8 cellular contexts compared by ENCODE assay signal in genomic region chr17:781920-782731, GRCh38. TPM values are rescaled to one million over a fixed set of nuclear protein-coding genes. Genes with fewer than 3 reads are reported as not detected.
A peak's percentile ranks its signal among the peaks of the same experiment; 100 is the strongest.
DNase-seq lines count a peak whose midpoint lies in the region; ATAC-seq lines count a peak whose summit lies in the region.

A gene with protein sequence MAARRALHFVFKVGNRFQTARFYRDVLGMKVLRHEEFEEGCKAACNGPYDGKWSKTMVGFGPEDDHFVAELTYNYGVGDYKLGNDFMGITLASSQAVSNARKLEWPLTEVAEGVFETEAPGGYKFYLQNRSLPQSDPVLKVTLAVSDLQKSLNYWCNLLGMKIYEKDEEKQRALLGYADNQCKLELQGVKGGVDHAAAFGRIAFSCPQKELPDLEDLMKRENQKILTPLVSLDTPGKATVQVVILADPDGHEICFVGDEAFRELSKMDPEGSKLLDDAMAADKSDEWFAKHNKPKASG (minus strand): TSS chr17:782280. CDS start chr17:782255, 25 bp downstream.
TSS of gene MRM3 (plus strand) at chr17:782353. CDS start at chr17:782379, 26 bp downstream.

- intact Hi-C loops in left colon (cut with DNase I, micrococcal nuclease) = loop anchor here in 1 of 2 donors (10.0 kb wide), 1 partner anchor 423 kb away; no protein-coding TSS in a partner anchor

- H3K27ac ChIP-seq in cingulate gyrus (ENCODE audit: low read depth, low read length) = peak within 1 kb of the TSS; percentile 34

- ATAC-seq in GM19035 (IDR thresholded peaks at IDR 0.05; ENCODE audit: unreplicated experiment) (peak; percentile 89), HG03342 (IDR thresholded peaks at IDR 0.05; ENCODE audit: unreplicated experiment) (peak; percentile 82), left colon (peak; percentile 96)

- DNase-seq in AG20443 (ENCODE audit: low spot score) (peak; percentile 99), NCI-H460 (ENCODE audit: extremely low read depth, low read depth) (peak; percentile 77), left colon (peak; percentile 85 to 95)
- peak; percentile 89 to 95 for DNase-seq in activated CD4-positive, alpha-beta T cell treated with anti-CD3 and anti-CD28 coated beads for 4 hours
- peak; percentile 90 to 94 for DNase-seq in stimulated activated CD4-positive, alpha-beta T cell treated with anti-CD3 and anti-CD28 coated beads, Interleukin-1b, Interleukin-23, amount 100 ng/mL, for 4 hours (ENCODE audit: low read depth in 2 of 2)

RNA-seq across cellular contexts. Expression of the first gene that starts in this region (rescaled TPM):
- total RNA-seq in NCI-H460 (2014; rRNA removed; shearing (Covaris generic)) = 78.1 and 81.4 TPM in 2 replicates
- 77.8 and 88.4 TPM in 2 replicates for polyA plus RNA-seq in NCI-H460 (2014; cell fraction: nucleus; rRNA removed)
- total RNA-seq in left colon = 10 to 100 TPM; 80.8 to 99.0 TPM

RNA-seq across cellular contexts. Expression of gene MRM3, which starts in this region (rescaled TPM):
- 27.6 and 33.6 TPM in 2 replicates for total RNA-seq in NCI-H460 (2014; rRNA removed; shearing (Covaris generic))
- polyA plus RNA-seq in NCI-H460 (2014; cell fraction: nucleus; rRNA removed) = 32.9 and 33.0 TPM in 2 replicates
- 10 to 100 TPM; 11.4 to 13.3 TPM for total RNA-seq in left colon

Comparison
In these comparisons a context has a peak if more than half of its experiments do, and no peak if none do; other contexts are left out.
1. Peak in every context shown above with its lines: DNase-seq, ATAC-seq and H3K27ac ChIP-seq.